ENCODE assay signal across 1 cellular context in genomic region chr15:23877502-23878412, GRCh38.
TF ChIP-seq lines count a peak whose summit lies in the region.

No MANE protein-coding gene starts in this region.

TF ChIP-seq in H1, 55 proteins besides CTCF, POLR2A, EP300 and RAD21:
- TF ChIP-seq GABPA (IDR thresholded peaks at IDR 0.05; ENCODE audit: borderline replicate concordance, insufficient read depth, low read length) (0 out of 2 replicates have a peak, but pooled peaks have one; percentile 21), CBX5 (IDR thresholded peaks at IDR 0.05; ENCODE audit: low read depth, low read length) (no peak), CREB1 (IDR thresholded peaks at IDR 0.05) (peak; percentile 79), SIRT6 (IDR thresholded peaks at IDR 0.05; ENCODE audit: low read length) (no peak), SIX5 (IDR thresholded peaks at IDR 0.05; ENCODE audit: low read depth, low read length) (no peak), SP2 (IDR thresholded peaks at IDR 0.05; ENCODE audit: low read length) (no peak), TAF1 (IDR thresholded peaks at IDR 0.05; ENCODE audit: low read depth, low read length) (peak; percentile 37; the same call in 1 of the 2 replicates), TBP (IDR thresholded peaks at IDR 0.05; ENCODE audit: low read depth, low read length) (peak; percentile 59; the same call in 1 of the 2 replicates), YY1 (IDR thresholded peaks at IDR 0.05; ENCODE audit: low read depth, low read length) (0 out of 2 replicates have a peak, but pooled peaks have one; percentile 5), BCL11A (IDR thresholded peaks at IDR 0.05; ENCODE audit: low read depth in 2 of 2, low read length in 2 of 2) (no peak)
